ENCODE assay signal across 13 cellular contexts in the genomic region with DNA sequence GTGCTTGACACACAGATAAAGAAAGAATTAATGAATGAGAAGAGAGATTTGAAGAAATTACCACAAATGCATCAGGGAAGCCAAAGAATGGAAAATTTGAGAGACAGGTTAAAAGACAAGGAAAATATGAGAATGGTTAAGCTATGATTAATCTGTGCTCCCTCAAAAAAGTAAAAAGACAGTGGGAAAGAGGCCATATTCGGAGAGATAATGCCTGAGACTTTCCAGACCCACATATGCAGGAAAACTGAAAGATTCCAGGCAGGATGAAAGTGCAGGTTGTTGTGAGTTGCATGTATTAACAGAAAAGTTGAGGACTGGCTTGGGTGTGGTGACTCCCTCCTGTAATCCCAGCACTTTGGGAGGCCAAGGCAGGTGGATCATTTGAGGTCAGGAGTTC.
DNase-seq lines count a peak whose midpoint lies in the region; ATAC-seq and TF ChIP-seq lines count a peak whose summit lies in the region.
"Had no signal": no experiment of that assay in that cellular context is flagged by ENCODE, and none has a peak within 500 bp of the region (broad histone marks: within the 10 kb centered on the region; RNA-seq: fewer than 3 reads in every experiment).

No MANE protein-coding gene starts in this region.

- H3K27ac ChIP-seq in KMS-11 (peak overlapping the region; percentile 61; the same call in 1 of the 2 replicates), Panc1 (ENCODE audit: low read length) (peak overlapping the region; percentile 37; the same call in 1 of the 2 replicates), uterus (no peak overlapping the region)

- no peak for DNase-seq in Panc1 (ENCODE audit: low read depth, low spot score)
- no peak for DNase-seq in SIG-M5 treated with dmso at 0.1 percent for 504 hours (lab: John Stamatoyannopoulos, UW; ENCODE audit: unreplicated experiment)
- no peak for DNase-seq in MG63
- DNase-seq in NCI-H2196 treated with DMSO at 0.1 percent for 48 hours (lab: John Stamatoyannopoulos, UW; ENCODE audit: unreplicated experiment): no peak
- DNase-seq in uterus: no peak
- DNase-seq: ACHN; Calu3; CD4-positive, alpha-beta T cell; DMS 273 treated with DMSO at 0.1 percent for 48 hours had no signal

- H3K27me3 Mint-ChIP-seq in dendritic cell treated with granulocyte-macrophage colony-stimulating factor and Interleukin-4, amounts not matched to agents 40 ng/mL and 50 ng/mL, for 4 days: peaks cover 31% of the 10 kb centered on the region
- H3K27me3 Mint-ChIP-seq: CD4-positive, alpha-beta T cell had no signal

- POLR2A ChIA-PET in Panc1 (lab: Charles Lee): no interaction called here

- H3K4me1 ChIP-seq in KMS-11 (ENCODE audit: low read depth, poor library complexity, severe bottlenecking) (peaks cover 62% of the 10 kb centered on the region), Panc1 (ENCODE audit: control insufficient read depth, insufficient read depth, low read length) (peaks cover 14% of the 10 kb centered on the region; the same call in 1 of the 2 replicates), uterus (peaks cover 0 to 4% of the 10 kb centered on the region in 2 donors)

- H3K4me3 ChIP-seq in KMS-11 (IDR thresholded peaks at IDR 0.05; ENCODE audit: insufficient read depth, low read depth, low read length) (no peak overlapping the region), Panc1 (ENCODE audit: low read depth in 2 of 2, low read length in 2 of 2) (no peak overlapping the region), MG63 (no peak overlapping the region), uterus (no peak overlapping the region)
- H3K4me3 ChIP-seq: BLaER1 treated with 17β-estradiol and CSF1 and Interleukin-3, amounts not matched to agents 10 nM and 100 nM had no signal

- H3K36me3 Mint-ChIP-seq in dendritic cell treated with granulocyte-macrophage colony-stimulating factor and Interleukin-4, amounts not matched to agents 40 ng/mL and 50 ng/mL, for 4 days (ENCODE audit: low read depth): no peaks in the 10 kb centered on the region
- H3K36me3 Mint-ChIP-seq: IgD-negative memory B cell had no signal

- no peaks in the 10 kb centered on the region for H4K20me1 ChIP-seq in KMS-11 (ENCODE audit: insufficient read depth)
- H4K20me1 ChIP-seq: BLaER1 treated with 17β-estradiol and CSF1 and Interleukin-3, amounts not matched to agents 10 nM and 100 nM had no signal

- H3K27ac Mint-ChIP-seq in dendritic cell treated with granulocyte-macrophage colony-stimulating factor and Interleukin-4, amounts not matched to agents 40 ng/mL and 50 ng/mL, for 4 days: peak overlapping the region; percentile 9
- H3K27ac Mint-ChIP-seq: CD4-positive, alpha-beta T cell had no signal

- CTCF ChIA-PET in Panc1 (lab: Charles Lee): no interaction called here

- no peak overlapping the region for H3K4me3 Mint-ChIP-seq in dendritic cell treated with granulocyte-macrophage colony-stimulating factor and Interleukin-4, amounts not matched to agents 40 ng/mL and 50 ng/mL, for 4 days
- H3K4me3 Mint-ChIP-seq: CD4-positive, alpha-beta T cell had no signal

- intact Hi-C loops in Panc1 (cut with micrococcal nuclease; ENCODE audit: unreplicated experiment): loop anchor here (10.0 kb wide), 1 partner anchor 366 kb away; the partner anchor contains the start of gene TLE3
- intact Hi-C loops in dendritic cell treated with granulocyte-macrophage colony-stimulating factor and Interleukin-4, amounts not matched to agents 40 ng/mL and 50 ng/mL, for 4 days (cut with micrococcal nuclease): loop anchor here (5.0 to 10.0 kb wide), 4 partner anchors 196 to 984 kb away; no protein-coding TSS in a partner anchor
- intact Hi-C loops in uterus (cut with DNase I; ENCODE audit: low total_unique reads): loop anchor here (10.0 kb wide), 1 partner anchor 366 kb away; the partner anchor contains the start of gene TLE3

- H2AFZ ChIP-seq in KMS-11 (ENCODE audit: low read depth): peak overlapping the region; percentile 94; the same call in 1 of the 2 replicates

- in situ Hi-C loops in Panc1 (cut with HindIII; ENCODE audit: low pct_unique_long_range_greater_than_20kb, low sequenced_read_pairs): no loop called here

- H3K36me3 ChIP-seq in KMS-11 (ENCODE audit: insufficient read depth) (no peaks in the 10 kb centered on the region), Panc1 (ENCODE audit: control insufficient read depth, insufficient read depth, low read length) (no peaks in the 10 kb centered on the region), MG63 (no peaks in the 10 kb centered on the region), uterus (no peaks in the 10 kb centered on the region)
- H3K36me3 ChIP-seq: BLaER1 treated with 17β-estradiol and CSF1 and Interleukin-3, amounts not matched to agents 10 nM and 100 nM had no signal

- ATAC-seq in Panc1: no peak

- TF ChIP-seq CTCF in KMS-11 (conservative IDR thresholded peaks at IDR 0.05; ENCODE audit: low read depth, low read length): no peak
- TF ChIP-seq CTCF in Panc1 (IDR thresholded peaks at IDR 0.05): no peak
- TF ChIP-seq CTCF in uterus (IDR thresholded peaks at IDR 0.05): no peak

- H3K79me2 ChIP-seq in KMS-11 (ENCODE audit: insufficient read depth, low read depth): no peaks in the 10 kb centered on the region

- H3K9ac ChIP-seq in KMS-11: peak overlapping the region; percentile 58; the same call in 1 of the 2 replicates
- H3K9ac ChIP-seq: BLaER1 treated with 17β-estradiol and CSF1 and Interleukin-3, amounts not matched to agents 10 nM and 100 nM had no signal

- no TSS peak for BruUV-seq in Panc1 (replicated peaks; lab: Mats Ljungman, UMichigan)

- H3K4me1 Mint-ChIP-seq in dendritic cell treated with granulocyte-macrophage colony-stimulating factor and Interleukin-4, amounts not matched to agents 40 ng/mL and 50 ng/mL, for 4 days (ENCODE audit: low read depth): peaks cover 53% of the 10 kb centered on the region

- no peaks in the 10 kb centered on the region for H3K9me3 Mint-ChIP-seq in dendritic cell treated with granulocyte-macrophage colony-stimulating factor and Interleukin-4, amounts not matched to agents 40 ng/mL and 50 ng/mL, for 4 days
- H3K9me3 Mint-ChIP-seq: CD4-positive, alpha-beta T cell; IgD-negative memory B cell had no signal

- H3K27me3 ChIP-seq in KMS-11 (ENCODE audit: insufficient read depth, low read depth) (no peaks in the 10 kb centered on the region), Panc1 (ENCODE audit: control insufficient read depth, insufficient read depth, low read length) (no peaks in the 10 kb centered on the region), MG63 (no peaks in the 10 kb centered on the region), uterus (no peaks in the 10 kb centered on the region)

- H3K9me3 ChIP-seq in Panc1 (ENCODE audit: control insufficient read depth, insufficient read depth, low read depth, low read length) (no peaks in the 10 kb centered on the region), MG63 (no peaks in the 10 kb centered on the region), uterus (no peaks in the 10 kb centered on the region)
- H3K9me3 ChIP-seq: BLaER1 treated with 17β-estradiol and CSF1 and Interleukin-3, amounts not matched to agents 10 nM and 100 nM had no signal

- no peak for TF ChIP-seq POLR2A in uterus (IDR thresholded peaks at IDR 0.05)

- H3K4me2 ChIP-seq in KMS-11: peak overlapping the region; percentile 51

Comparison
In these comparisons a context has a peak if more than half of its experiments do, and no peak if none do; other contexts are left out.
1. H3K27ac ChIP-seq: peak in KMS-11 (single experiment) and Panc1 (single experiment); none in uterus (0 of 2).